ENCODE assay signal across 2 cellular contexts in the genomic region with DNA sequence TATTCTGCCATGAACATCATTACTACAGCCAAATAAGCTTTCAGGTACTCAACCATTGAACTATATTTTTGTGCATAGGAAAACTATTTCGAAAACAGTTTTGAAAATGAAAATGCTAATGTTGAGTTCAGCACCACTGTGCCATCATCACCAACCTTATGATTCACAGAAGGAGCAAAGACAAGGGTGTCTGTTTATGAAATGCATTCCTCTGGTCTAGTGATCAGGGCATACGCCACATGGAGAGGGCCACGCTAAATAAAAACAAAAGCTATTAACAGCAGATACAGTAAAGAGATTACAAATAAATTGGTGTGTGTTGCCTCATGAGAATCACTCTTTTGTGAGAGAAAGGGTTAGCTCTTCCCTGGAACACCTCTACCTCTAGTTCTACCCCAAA.
TF ChIP-seq lines count a peak whose summit lies in the region.

No MANE protein-coding gene starts in this region.

TF ChIP-seq in SK-N-SH, 30 proteins besides CTCF, POLR2A, EP300 and RAD21 (continued from another document):
- TF ChIP-seq TAF1 (IDR thresholded peaks at IDR 0.05; ENCODE audit: borderline replicate concordance, low read depth, low read length), result no peak

TF ChIP-seq in SK-N-SH treated with all-trans-retinoic acid at 6 μM for 48 hours, 23 proteins besides CTCF, POLR2A, EP300 and RAD21:
- TF ChIP-seq POU6F1 (CRISPR knock-in tag; IDR thresholded peaks at IDR 0.05; ENCODE audit: borderline replicate concordance, low read depth), result no peak
- TF ChIP-seq GLIS3 (CRISPR knock-in tag; IDR thresholded peaks at IDR 0.05), result no peak
- no peak for TF ChIP-seq ARNTL (CRISPR knock-in tag; IDR thresholded peaks at IDR 0.05; ENCODE audit: borderline replicate concordance, low read depth)
- TF ChIP-seq TSHZ2 (CRISPR knock-in tag; IDR thresholded peaks at IDR 0.05), result no peak
- no peak for TF ChIP-seq ZNF565 (CRISPR knock-in tag; conservative IDR thresholded peaks at IDR 0.05; ENCODE audit: low read depth)
- no peak for TF ChIP-seq TCF4 (CRISPR knock-in tag; IDR thresholded peaks at IDR 0.05; ENCODE audit: borderline replicate concordance)
- no peak for TF ChIP-seq ESRRG (CRISPR knock-in tag; IDR thresholded peaks at IDR 0.05)
- no peak for TF ChIP-seq ISL1 (CRISPR knock-in tag; IDR thresholded peaks at IDR 0.05)
- TF ChIP-seq SNAI2 (CRISPR knock-in tag; IDR thresholded peaks at IDR 0.05), result no peak
- TF ChIP-seq, protein P1, sequence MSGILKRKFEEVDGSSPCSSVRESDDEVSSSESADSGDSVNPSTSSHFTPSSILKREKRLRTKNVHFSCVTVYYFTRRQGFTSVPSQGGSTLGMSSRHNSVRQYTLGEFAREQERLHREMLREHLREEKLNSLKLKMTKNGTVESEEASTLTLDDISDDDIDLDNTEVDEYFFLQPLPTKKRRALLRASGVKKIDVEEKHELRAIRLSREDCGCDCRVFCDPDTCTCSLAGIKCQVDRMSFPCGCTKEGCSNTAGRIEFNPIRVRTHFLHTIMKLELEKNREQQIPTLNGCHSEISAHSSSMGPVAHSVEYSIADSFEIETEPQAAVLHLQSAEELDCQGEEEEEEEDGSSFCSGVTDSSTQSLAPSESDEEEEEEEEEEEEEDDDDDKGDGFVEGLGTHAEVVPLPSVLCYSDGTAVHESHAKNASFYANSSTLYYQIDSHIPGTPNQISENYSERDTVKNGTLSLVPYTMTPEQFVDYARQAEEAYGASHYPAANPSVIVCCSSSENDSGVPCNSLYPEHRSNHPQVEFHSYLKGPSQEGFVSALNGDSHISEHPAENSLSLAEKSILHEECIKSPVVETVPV (CRISPR knock-in tag; IDR thresholded peaks at IDR 0.05), result no peak
- TF ChIP-seq ZFP30 (CRISPR knock-in tag; IDR thresholded peaks at IDR 0.05), result no peak
- TF ChIP-seq, protein P2, sequence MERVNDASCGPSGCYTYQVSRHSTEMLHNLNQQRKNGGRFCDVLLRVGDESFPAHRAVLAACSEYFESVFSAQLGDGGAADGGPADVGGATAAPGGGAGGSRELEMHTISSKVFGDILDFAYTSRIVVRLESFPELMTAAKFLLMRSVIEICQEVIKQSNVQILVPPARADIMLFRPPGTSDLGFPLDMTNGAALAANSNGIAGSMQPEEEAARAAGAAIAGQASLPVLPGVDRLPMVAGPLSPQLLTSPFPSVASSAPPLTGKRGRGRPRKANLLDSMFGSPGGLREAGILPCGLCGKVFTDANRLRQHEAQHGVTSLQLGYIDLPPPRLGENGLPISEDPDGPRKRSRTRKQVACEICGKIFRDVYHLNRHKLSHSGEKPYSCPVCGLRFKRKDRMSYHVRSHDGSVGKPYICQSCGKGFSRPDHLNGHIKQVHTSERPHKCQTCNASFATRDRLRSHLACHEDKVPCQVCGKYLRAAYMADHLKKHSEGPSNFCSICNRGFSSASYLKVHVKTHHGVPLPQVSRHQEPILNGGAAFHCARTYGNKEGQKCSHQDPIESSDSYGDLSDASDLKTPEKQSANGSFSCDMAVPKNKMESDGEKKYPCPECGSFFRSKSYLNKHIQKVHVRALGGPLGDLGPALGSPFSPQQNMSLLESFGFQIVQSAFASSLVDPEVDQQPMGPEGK (CRISPR knock-in tag; IDR thresholded peaks at IDR 0.05; ENCODE audit: borderline replicate concordance), result no peak
- TF ChIP-seq ZC3H10 (CRISPR knock-in tag; IDR thresholded peaks at IDR 0.05), result no peak
- no peak for TF ChIP-seq CSDC2 (CRISPR knock-in tag; IDR thresholded peaks at IDR 0.05)
